22 cellular contexts compared by ENCODE assay signal in genomic region chr11:119772581-119772980, GRCh38.
"Had no signal": no experiment of that assay in that cellular context is flagged by ENCODE, and none has a peak within 500 bp of the region (broad histone marks: within the 10 kb centered on the region; RNA-seq: fewer than 3 reads in every experiment).

No MANE protein-coding gene starts in this region.

- H3K36me3 ChIP-seq: adrenal gland, SJCRH30, WERI-Rb-1 had no signal

- DNase-seq: activated CD4-positive, alpha-beta memory T cell treated with anti-CD3 and anti-CD28 coated beads, Interleukin-2, amount 10 ng/mL, durations not matched to agents 7 days and 5 days; activated CD4-positive, alpha-beta T cell treated with anti-CD3 and anti-CD28 coated beads for 36 hours; activated CD4-positive, alpha-beta T cell treated with anti-CD3 and anti-CD28 coated beads, Interleukin-2, amount 50 U/mL, for 1 hour; activated CD8-positive, alpha-beta memory T cell treated with anti-CD3 and anti-CD28 coated beads, Interleukin-2, amount 50 U/mL, for 4 hours; activated gamma-delta T cell treated with Interleukin-2 at 50 U/mL for 16 hours; activated naive CD4-positive, alpha-beta T cell treated with anti-CD3 and anti-CD28 coated beads, Interleukin-2, amount 50 U/mL, for 16 hours; activated naive CD8-positive, alpha-beta T cell treated with anti-CD3 and anti-CD28 coated beads, Interleukin-2, amount 10 ng/mL, durations not matched to agents 7 days and 5 days; activated T-cell treated with anti-CD3 and anti-CD28 coated beads, Interleukin-2, amount 50 U/mL, for 72 hours; adrenal gland; NCI-H2107; NK-92 treated with Interleukin-12 subunit alpha and Interleukin-12 subunit beta, amount 100 ng/mL, for 24 hours; OCI-M1; Right ventricle myocardium superior; RPMI8226; SJCRH30; T-helper 1 cell; WERI-Rb-1 had no signal

- H3K9me3 ChIP-seq: adrenal gland, SJCRH30, SK-N-SH had no signal

- H3K9ac ChIP-seq: KMS-11, SK-N-SH had no signal

- H3K36me3 Mint-ChIP-seq: activated naive CD8-positive, alpha-beta T cell treated with anti-CD3 and anti-CD28 coated beads, Interleukin-2, amount 10 ng/mL, durations not matched to agents 7 days and 5 days had no signal

- ATAC-seq: activated CD4-positive, alpha-beta T cell treated with anti-CD3 and anti-CD28 coated beads for 36 hours; activated T-cell treated with anti-CD3 and anti-CD28 coated beads, Interleukin-2, amount 50 U/mL, for 72 hours; Panc1 had no signal

- H3K27ac Mint-ChIP-seq: activated CD4-positive, alpha-beta memory T cell treated with anti-CD3 and anti-CD28 coated beads, Interleukin-2, amount 10 ng/mL, durations not matched to agents 7 days and 5 days; activated CD4-positive, alpha-beta T cell treated with anti-CD3 and anti-CD28 coated beads for 36 hours; activated naive CD8-positive, alpha-beta T cell treated with anti-CD3 and anti-CD28 coated beads, Interleukin-2, amount 10 ng/mL, durations not matched to agents 7 days and 5 days; activated T-cell treated with anti-CD3 and anti-CD28 coated beads, Interleukin-2, amount 50 U/mL, for 72 hours; activated T-helper 2 cell treated with anti-CD3 and anti-CD28 coated beads, Interferon-gamma antibody, Interleukin-2, Interleukin-4, amounts not matched to agents 10 μg/mL and 5 μg/mL and 100 μg/mL, durations not matched to agents 14 hours and 24 hours and 36 hours had no signal

- H3K4me3 ChIP-seq: adrenal gland, SJCRH30 had no signal

- H3K27ac ChIP-seq: adrenal gland, KMS-11, SJCRH30, WERI-Rb-1 had no signal

- H3K4me1 ChIP-seq: adrenal gland, SJCRH30 had no signal

- H3K27me3 ChIP-seq: adrenal gland, SJCRH30 had no signal

- H3K4me3 Mint-ChIP-seq: activated CD4-positive, alpha-beta memory T cell treated with anti-CD3 and anti-CD28 coated beads, Interleukin-2, amount 10 ng/mL, durations not matched to agents 7 days and 5 days; activated CD4-positive, alpha-beta T cell treated with anti-CD3 and anti-CD28 coated beads for 36 hours; activated naive CD8-positive, alpha-beta T cell treated with anti-CD3 and anti-CD28 coated beads, Interleukin-2, amount 10 ng/mL, durations not matched to agents 7 days and 5 days; activated T-cell treated with anti-CD3 and anti-CD28 coated beads, Interleukin-2, amount 50 U/mL, for 72 hours; central memory CD8-positive, alpha-beta T cell had no signal

- H3K27me3 Mint-ChIP-seq: activated CD4-positive, alpha-beta memory T cell treated with anti-CD3 and anti-CD28 coated beads, Interleukin-2, amount 10 ng/mL, durations not matched to agents 7 days and 5 days had no signal

- H3K4me1 Mint-ChIP-seq: activated CD4-positive, alpha-beta memory T cell treated with anti-CD3 and anti-CD28 coated beads, Interleukin-2, amount 10 ng/mL, durations not matched to agents 7 days and 5 days; activated CD4-positive, alpha-beta T cell treated with anti-CD3 and anti-CD28 coated beads for 36 hours; activated naive CD8-positive, alpha-beta T cell treated with anti-CD3 and anti-CD28 coated beads, Interleukin-2, amount 10 ng/mL, durations not matched to agents 7 days and 5 days; central memory CD8-positive, alpha-beta T cell had no signal

- H3K4me2 ChIP-seq: KMS-11, SK-N-SH had no signal

- H3K9me3 Mint-ChIP-seq: activated CD4-positive, alpha-beta memory T cell treated with anti-CD3 and anti-CD28 coated beads, Interleukin-2, amount 10 ng/mL, durations not matched to agents 7 days and 5 days; activated naive CD8-positive, alpha-beta T cell treated with anti-CD3 and anti-CD28 coated beads, Interleukin-2, amount 10 ng/mL, durations not matched to agents 7 days and 5 days; activated T-helper 2 cell treated with anti-CD3 and anti-CD28 coated beads, Interferon-gamma antibody, Interleukin-2, Interleukin-4, amounts not matched to agents 10 μg/mL and 5 μg/mL and 100 μg/mL, durations not matched to agents 14 hours and 24 hours and 36 hours; central memory CD8-positive, alpha-beta T cell had no signal
